ENCODE assay signal across 17 cellular contexts in genomic region chr13:74662895-74663294, GRCh38.
DNase-seq lines count a peak whose midpoint lies in the region; ATAC-seq and TF ChIP-seq lines count a peak whose summit lies in the region.
"Had no signal": no experiment of that assay in that cellular context is flagged by ENCODE, and none has a peak within 500 bp of the region (broad histone marks: within the 10 kb centered on the region; RNA-seq: fewer than 3 reads in every experiment).

No MANE protein-coding gene starts in this region.

- H3K4me3 ChIP-seq in right atrium auricular region (no peak overlapping the region), fibroblast of the aortic adventitia (ENCODE audit: low read depth, low read length) (no peak overlapping the region)
- H3K4me3 ChIP-seq: BLaER1 treated with 17β-estradiol and CSF1 and Interleukin-3, amounts not matched to agents 10 nM and 100 nM had no signal

- no peaks in the 10 kb centered on the region for H3K4me1 ChIP-seq in right atrium auricular region

- H3K9me3 ChIP-seq in right atrium auricular region: peaks cover 0 to 2% of the 10 kb centered on the region in 2 donors

- H3K27me3 ChIP-seq in right atrium auricular region: no peaks in the 10 kb centered on the region
- H3K27me3 ChIP-seq: BLaER1 treated with 17β-estradiol and CSF1 and Interleukin-3, amounts not matched to agents 10 nM and 100 nM had no signal

- TF ChIP-seq CTCF in right atrium auricular region (IDR thresholded peaks at IDR 0.05) (no peak), fibroblast of the aortic adventitia (IDR thresholded peaks at IDR 0.05; ENCODE audit: insufficient read depth, low read length) (no peak)

- no peaks in the 10 kb centered on the region for H3K9me3 Mint-ChIP-seq in activated T-cell treated with anti-CD3 and anti-CD28 coated beads, Interleukin-2, amount 50 U/mL, for 4 hours
- H3K9me3 Mint-ChIP-seq: CD8-positive, alpha-beta memory T cell; H9 had no signal

- intact Hi-C loops in Right ventricle myocardium superior (cut with DNase I) (no loop called here), posterior vena cava (cut with DNase I) (no loop called here)

- peak; percentile 49 for ATAC-seq in Right ventricle myocardium superior (ENCODE audit: poor library complexity)
- ATAC-seq in activated T-cell treated with anti-CD3 and anti-CD28 coated beads, Interleukin-2, amount 50 U/mL, for 4 hours: no peak
- no peak for ATAC-seq in GM21367 (IDR thresholded peaks at IDR 0.05; ENCODE audit: unreplicated experiment)

- no peaks in the 10 kb centered on the region for H3K36me3 ChIP-seq in right atrium auricular region
- H3K36me3 ChIP-seq: BLaER1 treated with 17β-estradiol and CSF1 and Interleukin-3, amounts not matched to agents 10 nM and 100 nM had no signal

- DNase-seq in Right ventricle myocardium superior (peak; percentile 65), right atrium auricular region (ENCODE audit: low spot score) (no peak), fibroblast of the aortic adventitia (ENCODE audit: low read depth) (peak; percentile 21), left kidney (ENCODE audit: low read depth, low spot score) (peak; percentile 32), cerebellum (ENCODE audit: low spot score) (no peak), posterior vena cava (ENCODE audit: low spot score) (no peak)
- no peak for DNase-seq in activated T-cell treated with anti-CD3 and anti-CD28 coated beads, Interleukin-2, amount 50 U/mL, for 4 hours
- DNase-seq: CD8-positive, alpha-beta memory T cell; DMS79; H9; NCI-H1048; NCI-H1436 treated with DMSO at 0.1 percent for 48 hours; NCI-H2029 treated with DMSO at 0.1 percent for 48 hours; NCI-H510A; NCI-H82 had no signal

- no peaks in the 10 kb centered on the region for H3K4me1 Mint-ChIP-seq in activated T-cell treated with anti-CD3 and anti-CD28 coated beads, Interleukin-2, amount 50 U/mL, for 4 hours (ENCODE audit: low read depth)

- no peak overlapping the region for H3K27ac ChIP-seq in right atrium auricular region
- H3K27ac ChIP-seq: BLaER1 treated with 17β-estradiol and CSF1 and Interleukin-3, amounts not matched to agents 10 nM and 100 nM had no signal

- H3K4me3 Mint-ChIP-seq in activated T-cell treated with anti-CD3 and anti-CD28 coated beads, Interleukin-2, amount 50 U/mL, for 4 hours: no peak overlapping the region
- H3K4me3 Mint-ChIP-seq: CD8-positive, alpha-beta memory T cell; H9 had no signal

- no peaks in the 10 kb centered on the region for H3K36me3 Mint-ChIP-seq in activated T-cell treated with anti-CD3 and anti-CD28 coated beads, Interleukin-2, amount 50 U/mL, for 4 hours (ENCODE audit: insufficient read depth)
- H3K36me3 Mint-ChIP-seq: CD8-positive, alpha-beta memory T cell had no signal

- peaks cover 2% of the 10 kb centered on the region for H3K27me3 Mint-ChIP-seq in activated T-cell treated with anti-CD3 and anti-CD28 coated beads, Interleukin-2, amount 50 U/mL, for 4 hours (ENCODE audit: low read depth)

Comparison
In these comparisons a context has a peak if more than half of its experiments do, and no peak if none do; other contexts are left out.
1. DNase-seq: peak in Right ventricle myocardium superior (single experiment), fibroblast of the aortic adventitia (single experiment) and left kidney (single experiment); none in right atrium auricular region (single experiment), cerebellum (single experiment), activated T-cell treated with anti-CD3 and anti-CD28 coated beads, Interleukin-2, amount 50 U/mL, for 4 hours (single experiment) and posterior vena cava (single experiment).